In the genomic region with DNA sequence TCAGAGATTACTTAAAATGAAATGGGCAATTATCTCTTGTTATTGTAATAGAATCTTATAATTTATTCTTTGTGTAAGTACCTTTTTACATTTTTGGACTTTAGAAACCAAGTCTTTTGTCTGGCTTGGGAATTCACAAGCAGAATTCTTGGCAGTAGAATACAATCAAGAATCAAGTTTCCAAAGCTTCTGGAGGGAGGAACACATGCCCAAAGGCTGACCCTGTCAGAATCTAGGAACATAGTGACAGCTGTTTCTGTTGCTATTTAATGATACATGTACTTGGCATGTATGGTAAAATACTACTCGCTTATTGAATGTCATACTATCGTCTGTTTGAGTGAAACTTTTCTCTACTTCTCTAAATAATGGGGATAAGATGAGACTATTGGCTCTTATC, we compare ENCODE assay signal across 25 cellular contexts.
DNase-seq lines count a peak whose midpoint lies in the region; ATAC-seq and TF ChIP-seq lines count a peak whose summit lies in the region.
"Had no signal": no experiment of that assay in that cellular context is flagged by ENCODE, and none has a peak within 500 bp of the region (broad histone marks: within the 10 kb centered on the region; RNA-seq: fewer than 3 reads in every experiment).

No MANE protein-coding gene starts in this region.

- H3K27ac Mint-ChIP-seq in HFFc6 = no peak overlapping the region
- H3K27ac Mint-ChIP-seq: CD14-positive monocyte; effector memory CD8-positive, alpha-beta T cell; naive thymus-derived CD4-positive, alpha-beta T cell; T-cell had no signal

- H2AFZ ChIP-seq in ACC112 (ENCODE audit: low read length, unreplicated experiment) (peak overlapping the region; percentile 40), hepatocyte (no peak overlapping the region)
- H2AFZ ChIP-seq: parathyroid adenoma had no signal

- no peaks in the 10 kb centered on the region for H3K27me3 Mint-ChIP-seq in HFFc6 (ENCODE audit: insufficient read depth)
- H3K27me3 Mint-ChIP-seq: effector memory CD8-positive, alpha-beta T cell had no signal

- no peaks in the 10 kb centered on the region for H3K9me2 ChIP-seq in hepatocyte (replicated peaks; ENCODE audit: insufficient read depth)

- H3K4me3 ChIP-seq in ACC112 (ENCODE audit: low read depth, low read length) (no peak overlapping the region), LNCaP clone FGC (ENCODE audit: low read depth, low read length) (no peak overlapping the region; the same call in 1 of the 2 replicates), brain microvascular endothelial cell (ENCODE audit: low read depth, low read length) (no peak overlapping the region), hepatocyte (no peak overlapping the region)
- H3K4me3 ChIP-seq: sigmoid colon had no signal

- peaks cover 37% of the 10 kb centered on the region for H3K4me1 Mint-ChIP-seq in HFFc6 (ENCODE audit: low read depth)
- H3K4me1 Mint-ChIP-seq: CD14-positive monocyte; naive thymus-derived CD4-positive, alpha-beta T cell; T-cell had no signal

- peak overlapping the region; percentile 24 for H3K4me2 ChIP-seq in hepatocyte

- in situ Hi-C loops in brain microvascular endothelial cell (cut with HindIII; ENCODE audit: low pct_ligation_motif_present, low sequenced_read_pairs) = no loop called here

- TF ChIP-seq CTCF in LNCaP clone FGC (IDR thresholded peaks at IDR 0.05; ENCODE audit: control insufficient read depth, extremely low read depth, insufficient read depth) (no peak), brain microvascular endothelial cell (IDR thresholded peaks at IDR 0.05; ENCODE audit: low read depth, low read length, missing control alignments) (no peak), hepatocyte (IDR thresholded peaks at IDR 0.05; ENCODE audit: poor library complexity) (no peak), HFFc6 (IDR thresholded peaks at IDR 0.05) (no peak)

- no peaks in the 10 kb centered on the region for H4K20me1 ChIP-seq in hepatocyte (ENCODE audit: insufficient read depth, poor library complexity, severe bottlenecking)

- no peaks in the 10 kb centered on the region for H3K9me3 ChIP-seq in hepatocyte (ENCODE audit: low read depth)
- H3K9me3 ChIP-seq: sigmoid colon had no signal

- DNase-seq in LNCaP clone FGC (ENCODE audit: low read depth) (peak; percentile 30), brain microvascular endothelial cell (peak; percentile 22), hepatocyte (ENCODE audit: low spot score) (no peak), Kasumi-1 (lab: John Stamatoyannopoulos, UW) (no peak), superior temporal gyrus (ENCODE audit: extremely low spot score) (no peak), HFFc6 (no peak)
- DNase-seq: activated CD4-positive, alpha-beta T cell treated with anti-CD3 and anti-CD28 coated beads for 4 hours; activated naive CD4-positive, alpha-beta T cell treated with anti-CD3 and anti-CD28 coated beads, Interleukin-2, amount 50 U/mL, for 16 hours; aorta; effector memory CD8-positive, alpha-beta T cell; mesendoderm; naive thymus-derived CD4-positive, alpha-beta T cell; NCI-H187 treated with DMSO at 0.1 percent for 48 hours; NCI-H226; PC-3; SIG-M5; sigmoid colon; substantia nigra; T-cell had no signal

- no peak for ATAC-seq in GM21786 (IDR thresholded peaks at IDR 0.05; ENCODE audit: unreplicated experiment)
- ATAC-seq: effector memory CD8-positive, alpha-beta T cell; esophagus mucosa; HCT116; naive thymus-derived CD4-positive, alpha-beta T cell; T-cell had no signal

- H3K27ac ChIP-seq in ACC112 (ENCODE audit: low read depth, low read length) (peak overlapping the region; percentile 26), brain microvascular endothelial cell (peak overlapping the region; percentile 37), hepatocyte (no peak overlapping the region)
- H3K27ac ChIP-seq: parathyroid adenoma, sigmoid colon had no signal

- H3K36me3 ChIP-seq in ACC112 (ENCODE audit: insufficient read depth, low read length) = no peaks in the 10 kb centered on the region
- H3K36me3 ChIP-seq in brain microvascular endothelial cell (replicated peaks) = no peaks in the 10 kb centered on the region
- H3K36me3 ChIP-seq in hepatocyte (replicated peaks; ENCODE audit: insufficient read depth, low read depth) = no peaks in the 10 kb centered on the region
- H3K36me3 ChIP-seq: sigmoid colon had no signal

- no peaks in the 10 kb centered on the region for H3K36me3 Mint-ChIP-seq in HFFc6 (ENCODE audit: low read depth)
- H3K36me3 Mint-ChIP-seq: CD14-positive monocyte; naive thymus-derived CD4-positive, alpha-beta T cell; T-cell had no signal

- H3K9me3 Mint-ChIP-seq in HFFc6 = no peaks in the 10 kb centered on the region
- H3K9me3 Mint-ChIP-seq: CD14-positive monocyte; effector memory CD8-positive, alpha-beta T cell; T-cell had no signal

- H3K79me2 ChIP-seq in ACC112 (ENCODE audit: control insufficient read depth, insufficient read depth, low read length, unreplicated experiment) (no peaks in the 10 kb centered on the region), hepatocyte (no peaks in the 10 kb centered on the region)
- H3K79me2 ChIP-seq: parathyroid adenoma had no signal

- H3K4me3 Mint-ChIP-seq in HFFc6 = no peak overlapping the region
- H3K4me3 Mint-ChIP-seq: CD14-positive monocyte; effector memory CD8-positive, alpha-beta T cell; naive thymus-derived CD4-positive, alpha-beta T cell; T-cell had no signal

- H3K27me3 ChIP-seq in ACC112 (ENCODE audit: insufficient read depth, low read length) (no peaks in the 10 kb centered on the region), brain microvascular endothelial cell (replicated peaks) (no peaks in the 10 kb centered on the region), hepatocyte (no peaks in the 10 kb centered on the region)
- H3K27me3 ChIP-seq: sigmoid colon had no signal

- H3K4me1 ChIP-seq in ACC112 (ENCODE audit: control insufficient read depth, insufficient read depth, low read length, unreplicated experiment) = peaks cover 19% of the 10 kb centered on the region
- H3K4me1 ChIP-seq in hepatocyte (ENCODE audit: insufficient read depth) = no peaks in the 10 kb centered on the region
- H3K4me1 ChIP-seq: parathyroid adenoma had no signal

- WGBS in hepatocyte (ENCODE audit: low lambda C conversion rate, missing lambda C conversion rate) = 62% methylated on average over 2 of the region's 2 CpGs

Comparison
In these comparisons a context has a peak if more than half of its experiments do, and no peak if none do; other contexts are left out.
1. DNase-seq: peak in LNCaP clone FGC (single experiment) and brain microvascular endothelial cell (single experiment); none in hepatocyte (single experiment), Kasumi-1 (0 of 2), superior temporal gyrus (single experiment) and HFFc6 (single experiment).